In the genomic region with DNA sequence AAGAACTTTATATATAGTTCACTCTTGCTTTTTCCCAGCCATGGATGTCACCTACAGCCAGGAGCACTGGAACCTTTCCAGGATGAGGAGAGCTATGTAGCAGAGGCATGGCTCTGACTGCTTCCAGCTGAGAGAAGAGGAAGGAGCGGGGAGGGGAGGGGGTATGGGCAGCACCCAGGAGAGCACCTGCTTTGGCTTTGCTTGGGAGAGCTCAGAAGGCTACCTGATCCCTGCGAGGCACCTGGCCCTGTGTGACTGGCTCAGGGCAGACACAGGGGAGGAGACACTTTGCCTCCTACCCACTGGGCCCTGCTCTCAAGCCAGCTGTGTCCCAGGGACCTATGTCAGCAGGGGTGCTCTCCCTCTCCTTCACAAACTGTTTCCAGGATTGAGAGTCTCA, we compare ENCODE assay signal across 13 cellular contexts.
A peak's percentile ranks its signal among the peaks of the same experiment; 100 is the strongest.
DNase-seq lines count a peak whose midpoint lies in the region; ATAC-seq and TF ChIP-seq lines count a peak whose summit lies in the region.
"Had no signal": no experiment of that assay in that cellular context is flagged by ENCODE, and none has a peak within 500 bp of the region (broad histone marks: within the 10 kb centered on the region; RNA-seq: fewer than 3 reads in every experiment).

No MANE protein-coding gene starts in this region.

- no peak overlapping the region for H3K4me3 ChIP-seq in ascending aorta
- H3K4me3 ChIP-seq in naive thymus-derived CD4-positive, alpha-beta T cell (ENCODE audit: low read length) = no peak overlapping the region
- H3K4me3 ChIP-seq: lung had no signal

- H3K36me3 ChIP-seq in ascending aorta = peaks cover 17 to 32% of the 10 kb centered on the region in 2 donors
- peaks cover 0 to 12% (median 5%) of the 10 kb centered on the region in 3 experiments for H3K36me3 ChIP-seq in naive thymus-derived CD4-positive, alpha-beta T cell (ENCODE audit: control insufficient read depth in 2 of 3, insufficient read depth in 3 of 3, low read length in 3 of 3)

- TF ChIP-seq CTCF in ascending aorta (IDR thresholded peaks at IDR 0.05) = no peak

- peaks cover 0 to 42% of the 10 kb centered on the region in 2 donors for H3K4me1 ChIP-seq in ascending aorta
- peaks cover 47 to 59% of the 10 kb centered on the region in 2 donors for H3K4me1 ChIP-seq in naive thymus-derived CD4-positive, alpha-beta T cell (ENCODE audit: control insufficient read depth in 2 of 2, insufficient read depth in 2 of 2, low read length in 2 of 2)

- peak overlapping the region; percentile 26 to 80 (median 77) for H3K4me3 Mint-ChIP-seq in naive thymus-derived CD4-positive, alpha-beta T cell

- CTCF ChIA-PET in naive thymus-derived CD4-positive, alpha-beta T cell (lab: Charles Lee) = interaction anchor here (0.6 kb wide), 1 partner anchor 48 kb away, joined by 3 read pairs; no protein-coding TSS in a partner anchor

- POLR2A ChIA-PET in naive thymus-derived CD4-positive, alpha-beta T cell (lab: Charles Lee) = interaction anchor here (0.9 to 3.9 kb wide), 11 partner anchors 10 to 77 kb away, joined by 3 to 17 read pairs (median 9); no protein-coding TSS in a partner anchor

- peak overlapping the region; percentile 75 to 97 (median 95) for H3K27ac Mint-ChIP-seq in naive thymus-derived CD4-positive, alpha-beta T cell

- H3K27ac ChIP-seq in ascending aorta = peak overlapping the region; percentile 47 to 55
- H3K27ac ChIP-seq in naive thymus-derived CD4-positive, alpha-beta T cell (ENCODE audit: low read depth, low read length) = peak overlapping the region; percentile 73
- H3K27ac ChIP-seq: KMS-11, VCaP had no signal

- no peaks in the 10 kb centered on the region for H3K9me3 ChIP-seq in ascending aorta
- no peaks in the 10 kb centered on the region for H3K9me3 ChIP-seq in naive thymus-derived CD4-positive, alpha-beta T cell (ENCODE audit: control insufficient read depth in 2 of 3, low read length in 3 of 3)

- peak; percentile 22 for ATAC-seq in naive thymus-derived CD4-positive, alpha-beta T cell
- ATAC-seq in HG03135 (IDR thresholded peaks at IDR 0.05; ENCODE audit: unreplicated experiment) = no peak
- ATAC-seq in HG02623 (IDR thresholded peaks at IDR 0.05; ENCODE audit: unreplicated experiment) = no peak
- ATAC-seq in HG03457 (IDR thresholded peaks at IDR 0.05; ENCODE audit: unreplicated experiment) = no peak

- peaks cover 72 to 96% (median 83%) of the 10 kb centered on the region in 7 donors for H3K4me1 Mint-ChIP-seq in naive thymus-derived CD4-positive, alpha-beta T cell

- H3K36me3 Mint-ChIP-seq in naive thymus-derived CD4-positive, alpha-beta T cell = peaks cover 11 to 41% (median 19%) of the 10 kb centered on the region in 5 donors

- no peaks in the 10 kb centered on the region for H3K27me3 Mint-ChIP-seq in naive thymus-derived CD4-positive, alpha-beta T cell

- in situ Hi-C loops in KBM-7 (cut with MboI; ENCODE audit: low pct_unique_long_range_greater_than_20kb, low sequenced_read_pairs) = no loop called here

- intact Hi-C loops in ascending aorta (cut with DNase I) = no loop called here
- intact Hi-C loops in naive thymus-derived CD4-positive, alpha-beta T cell (cut with micrococcal nuclease) = loop anchor here (1.0 to 2.0 kb wide), 3 partner anchors 9 to 27 kb away; no protein-coding TSS in a partner anchor

- no peaks in the 10 kb centered on the region for H3K27me3 ChIP-seq in ascending aorta
- no peaks in the 10 kb centered on the region for H3K27me3 ChIP-seq in naive thymus-derived CD4-positive, alpha-beta T cell (ENCODE audit: control insufficient read depth in 2 of 2, insufficient read depth in 2 of 2, low read length in 2 of 2)
- H3K27me3 ChIP-seq: dorsolateral prefrontal cortex had no signal

- DNase-seq in COR-L47 (lab: John Stamatoyannopoulos, UW) (peak; percentile 68), NCI-H146 (lab: John Stamatoyannopoulos, UW) (peak; percentile 91), ascending aorta (ENCODE audit: low spot score in 2 of 2) (no peak), KBM-7 (no peak)
- no peak for DNase-seq in naive thymus-derived CD4-positive, alpha-beta T cell
- DNase-seq: dorsolateral prefrontal cortex, GF-D8 had no signal

- peaks cover 0 to 8% (median 0%) of the 10 kb centered on the region in 11 donors for H3K9me3 Mint-ChIP-seq in naive thymus-derived CD4-positive, alpha-beta T cell

Comparison
In these comparisons a context has a peak if more than half of its experiments do, and no peak if none do; other contexts are left out.
1. DNase-seq: peak in COR-L47 (single experiment) and NCI-H146 (single experiment); none in ascending aorta (0 of 2), naive thymus-derived CD4-positive, alpha-beta T cell (0 of 9) and KBM-7 (single experiment).